ENCODE assay signal across 1 cellular context in genomic region chr17:60091908-60092331, GRCh38.
TF ChIP-seq lines count a peak whose summit lies in the region.

No MANE protein-coding gene starts in this region.

TF ChIP-seq in HepG2, 621 proteins besides CTCF, POLR2A, EP300 and RAD21 (continued from another document):
- TF ChIP-seq SYNCRIP (IDR thresholded peaks at IDR 0.05; ENCODE audit: insufficient read depth, low read depth, low read length) (no peak), HOXA3 (CRISPR knock-in tag; IDR thresholded peaks at IDR 0.05) (no peak)
- TF ChIP-seq, protein P1, sequence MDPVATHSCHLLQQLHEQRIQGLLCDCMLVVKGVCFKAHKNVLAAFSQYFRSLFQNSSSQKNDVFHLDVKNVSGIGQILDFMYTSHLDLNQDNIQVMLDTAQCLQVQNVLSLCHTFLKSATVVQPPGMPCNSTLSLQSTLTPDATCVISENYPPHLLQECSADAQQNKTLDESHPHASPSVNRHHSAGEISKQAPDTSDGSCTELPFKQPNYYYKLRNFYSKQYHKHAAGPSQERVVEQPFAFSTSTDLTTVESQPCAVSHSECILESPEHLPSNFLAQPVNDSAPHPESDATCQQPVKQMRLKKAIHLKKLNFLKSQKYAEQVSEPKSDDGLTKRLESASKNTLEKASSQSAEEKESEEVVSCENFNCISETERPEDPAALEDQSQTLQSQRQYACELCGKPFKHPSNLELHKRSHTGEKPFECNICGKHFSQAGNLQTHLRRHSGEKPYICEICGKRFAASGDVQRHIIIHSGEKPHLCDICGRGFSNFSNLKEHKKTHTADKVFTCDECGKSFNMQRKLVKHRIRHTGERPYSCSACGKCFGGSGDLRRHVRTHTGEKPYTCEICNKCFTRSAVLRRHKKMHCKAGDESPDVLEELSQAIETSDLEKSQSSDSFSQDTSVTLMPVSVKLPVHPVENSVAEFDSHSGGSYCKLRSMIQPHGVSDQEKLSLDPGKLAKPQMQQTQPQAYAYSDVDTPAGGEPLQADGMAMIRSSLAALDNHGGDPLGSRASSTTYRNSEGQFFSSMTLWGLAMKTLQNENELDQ (CRISPR knock-in tag; IDR thresholded peaks at IDR 0.05; ENCODE audit: borderline replicate concordance): no peak
TF ChIP-seq in HepG2: peak in this region for 0.
